Comparison of ENCODE assay signal across 4 cellular contexts in genomic region chr22:46835288-46835687, GRCh38.
"Had no signal": no experiment of that assay in that cellular context is flagged by ENCODE, and none has a peak within 500 bp of the region (broad histone marks: within the 10 kb centered on the region; RNA-seq: fewer than 3 reads in every experiment).

No MANE protein-coding gene starts in this region.

- H3K4me3 ChIP-seq: GM23338, HAP-1 had no signal

- H2AFZ ChIP-seq: GM23338 had no signal

- H3K27ac ChIP-seq: KMS-11 had no signal

- H3K4me3 Mint-ChIP-seq: GM23338 had no signal

- H3K4me2 ChIP-seq: GM23338, KMS-11 had no signal

- ATAC-seq: GM23338 had no signal

- H3K36me3 ChIP-seq: HAP-1 had no signal

- H3K27ac Mint-ChIP-seq: GM23338, IgD-negative memory B cell had no signal

- H3K27me3 Mint-ChIP-seq: IgD-negative memory B cell had no signal

- H3K9ac ChIP-seq: KMS-11 had no signal
